Comparison of ENCODE assay signal across 38 cellular contexts in the genomic region with DNA sequence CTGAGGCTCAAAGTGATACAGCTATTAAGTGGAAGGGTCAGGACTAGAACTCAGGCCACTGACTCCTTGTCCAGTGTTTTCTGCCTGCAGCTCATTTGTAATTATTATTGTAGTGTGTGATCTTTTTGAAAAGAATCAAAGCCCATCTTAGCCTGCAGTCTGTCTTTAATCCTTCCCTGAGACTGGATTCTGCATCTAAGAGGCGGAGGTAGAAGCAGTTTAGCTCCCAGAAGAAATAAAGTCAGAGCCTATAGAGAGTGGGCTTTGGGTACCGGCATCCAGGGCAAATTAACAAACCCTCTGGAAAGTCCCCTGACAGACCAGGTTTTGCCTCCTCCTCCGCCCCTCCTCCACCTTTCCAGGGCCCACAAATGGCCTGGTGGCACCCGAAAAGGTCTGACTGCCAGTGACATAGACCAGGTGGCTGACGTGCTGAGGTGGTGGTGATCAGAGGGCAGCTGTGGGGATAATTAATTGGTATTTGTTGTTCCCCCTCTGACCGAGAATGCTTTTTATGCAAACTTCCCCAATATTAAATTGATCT. TPM values are rescaled to one million over a fixed set of nuclear protein-coding genes. Genes with fewer than 3 reads are reported as not detected.
"Had no signal": no experiment of that assay in that cellular context is flagged by ENCODE, and none has a peak within 500 bp of the region (broad histone marks: within the 10 kb centered on the region; RNA-seq: fewer than 3 reads in every experiment).

No MANE protein-coding gene starts in this region.

- H3K9me3 ChIP-seq: left lung, pancreas, prostate gland, uterus had no signal

- H3K4me1 ChIP-seq: prostate gland had no signal

- ATAC-seq: activated CD4-positive, CD25-positive, alpha-beta regulatory T cell treated with anti-CD3 and anti-CD28 coated beads, Interleukin-2, amount 50 U/mL, for 24 hours; effector memory CD8-positive, alpha-beta T cell; left lung; pancreas; sciatic nerve; stimulated activated effector memory CD8-positive, alpha-beta T cell treated with anti-CD3 and anti-CD28 coated beads, Interleukin-12 subunit alpha, Interleukin-12 subunit beta, amount 100 ng/mL, for 72 hours; stimulated activated naive CD8-positive, alpha-beta T cell treated with anti-CD3 and anti-CD28 coated beads, Interleukin-15, amount 100 ng/mL, for 72 hours; T-cell had no signal

- H3K4me3 ChIP-seq: coronary artery, left lung, lung, pancreas, prostate gland, skin epidermis, uterus had no signal

- H3K9me3 Mint-ChIP-seq: activated CD4-positive, alpha-beta memory T cell treated with anti-CD3 and anti-CD28 coated beads for 36 hours; activated CD4-positive, alpha-beta T cell treated with anti-CD3 and anti-CD28 coated beads, Interleukin-2, amount 10 ng/mL, durations not matched to agents 24 days and 14 days; effector memory CD8-positive, alpha-beta T cell; nephron; stimulated activated effector memory CD8-positive, alpha-beta T cell treated with anti-CD3 and anti-CD28 coated beads, Interleukin-12 subunit alpha, Interleukin-12 subunit beta, amount 100 ng/mL, for 72 hours; stimulated activated naive CD8-positive, alpha-beta T cell treated with anti-CD3 and anti-CD28 coated beads, Interleukin-15, amount 100 ng/mL, for 72 hours; T-cell; type B pancreatic cell had no signal

- H3K4me1 Mint-ChIP-seq: activated CD4-positive, alpha-beta T cell treated with anti-CD3 and anti-CD28 coated beads, Interleukin-2, amount 10 ng/mL, durations not matched to agents 24 days and 14 days; nephron had no signal

- H3K36me3 ChIP-seq: brain microvascular endothelial cell, left lung, pancreas, prostate gland, uterus had no signal

- DNase-seq: activated CD4-positive, alpha-beta memory T cell treated with anti-CD3 and anti-CD28 coated beads for 36 hours; activated CD4-positive, alpha-beta T cell treated with anti-CD3 and anti-CD28 coated beads, Interleukin-2, amount 10 ng/mL, durations not matched to agents 24 days and 14 days; activated CD8-positive, alpha-beta memory T cell treated with anti-CD3 and anti-CD28 coated beads, Interleukin-2, amount 50 U/mL, for 4 hours; activated gamma-delta T cell; activated naive CD4-positive, alpha-beta T cell treated with anti-CD3 and anti-CD28 coated beads, Interleukin-2, amount 50 U/mL, for 16 hours; activated T-cell treated with anti-CD3 and anti-CD28 coated beads, Interleukin-2, amount 50 U/mL, for 1 hour; amniotic stem cell; brain microvascular endothelial cell; effector memory CD8-positive, alpha-beta T cell; foreskin fibroblast; head of caudate nucleus; hippocampal formation; kidney glomerular epithelial cell; left lung; pancreas; stimulated activated CD4-positive, alpha-beta T cell treated with anti-CD3 and anti-CD28 coated beads, Interleukin-12 subunit alpha, Interleukin-12 subunit beta, amount 100 ng/mL, for 4 hours; stimulated activated CD4-positive, alpha-beta T cell treated with anti-CD3 and anti-CD28 coated beads, Interleukin-4, amount 100 ng/mL, for 24 hours; stimulated activated naive CD8-positive, alpha-beta T cell treated with anti-CD3 and anti-CD28 coated beads, Interleukin-15, amount 100 ng/mL, for 72 hours; substantia nigra; T-cell; uterus had no signal

- H3K4me3 Mint-ChIP-seq: activated CD4-positive, alpha-beta memory T cell treated with anti-CD3 and anti-CD28 coated beads for 36 hours; activated CD4-positive, alpha-beta T cell treated with anti-CD3 and anti-CD28 coated beads, Interleukin-2, amount 10 ng/mL, durations not matched to agents 24 days and 14 days; nephron; stimulated activated effector memory CD8-positive, alpha-beta T cell treated with anti-CD3 and anti-CD28 coated beads, Interleukin-12 subunit alpha, Interleukin-12 subunit beta, amount 100 ng/mL, for 72 hours; stimulated activated naive CD8-positive, alpha-beta T cell treated with anti-CD3 and anti-CD28 coated beads, Interleukin-15, amount 100 ng/mL, for 72 hours; type B pancreatic cell had no signal

- H3K36me3 Mint-ChIP-seq: activated CD4-positive, alpha-beta memory T cell treated with anti-CD3 and anti-CD28 coated beads for 36 hours; stimulated activated effector memory CD8-positive, alpha-beta T cell treated with anti-CD3 and anti-CD28 coated beads, Interleukin-12 subunit alpha, Interleukin-12 subunit beta, amount 100 ng/mL, for 72 hours; T-cell had no signal

- H3K27ac Mint-ChIP-seq: activated CD4-positive, alpha-beta memory T cell treated with anti-CD3 and anti-CD28 coated beads for 36 hours; activated CD4-positive, alpha-beta T cell treated with anti-CD3 and anti-CD28 coated beads, Interleukin-2, amount 10 ng/mL, durations not matched to agents 24 days and 14 days; effector memory CD8-positive, alpha-beta T cell; nephron; stimulated activated effector memory CD8-positive, alpha-beta T cell treated with anti-CD3 and anti-CD28 coated beads, Interleukin-12 subunit alpha, Interleukin-12 subunit beta, amount 100 ng/mL, for 72 hours; stimulated activated naive CD8-positive, alpha-beta T cell treated with anti-CD3 and anti-CD28 coated beads, Interleukin-15, amount 100 ng/mL, for 72 hours; T-cell; type B pancreatic cell had no signal

- H3K27ac ChIP-seq: brain microvascular endothelial cell, coronary artery, left lung, pancreas, prostate gland, skin epidermis, uterus had no signal

RNA-seq across cellular contexts. Expression of gene RAX, which starts 2.2 kb away (rescaled TPM):
- total RNA-seq: activated CD4-positive, alpha-beta T cell treated with anti-CD3 and anti-CD28 coated beads, Interleukin-2, amount 10 ng/mL, durations not matched to agents 24 days and 14 days; activated CD8-positive, alpha-beta memory T cell treated with anti-CD3 and anti-CD28 coated beads for 36 hours; astrocyte; cardiac septum; endothelial cell of umbilical vein; left lung; lung; mesenteric fat pad; mucosa of gallbladder; pancreas; sciatic nerve; T-cell; T-helper 2 cell treated with Interferon-gamma antibody and Interleukin-4, amounts not matched to agents 100 ng/mL and 5 ng/mL, for 36 hours; uterus had no signal

RNA-seq across cellular contexts. Expression of gene CPLX4, which starts 43.0 kb away (rescaled TPM):
- total RNA-seq: activated CD4-positive, alpha-beta memory T cell treated with anti-CD3 and anti-CD28 coated beads for 36 hours; activated CD4-positive, alpha-beta T cell treated with anti-CD3 and anti-CD28 coated beads, Interleukin-2, amount 10 ng/mL, durations not matched to agents 24 days and 14 days; activated CD8-positive, alpha-beta memory T cell treated with anti-CD3 and anti-CD28 coated beads for 36 hours; astrocyte; cardiac septum; endothelial cell of umbilical vein; left lung; lung; mesenteric fat pad; mucosa of gallbladder; prostate gland; sciatic nerve; T-cell; T-helper 2 cell treated with Interferon-gamma antibody and Interleukin-4, amounts not matched to agents 100 ng/mL and 5 ng/mL, for 36 hours; uterus had no signal

RNA-seq across cellular contexts. Expression of gene GRP, which starts 55.5 kb away (rescaled TPM):
- total RNA-seq: activated CD4-positive, alpha-beta memory T cell treated with anti-CD3 and anti-CD28 coated beads for 36 hours; activated CD4-positive, alpha-beta T cell treated with anti-CD3 and anti-CD28 coated beads, Interleukin-2, amount 10 ng/mL, durations not matched to agents 24 days and 14 days; activated CD8-positive, alpha-beta memory T cell treated with anti-CD3 and anti-CD28 coated beads for 36 hours; astrocyte; cardiac septum; cerebellum; endothelial cell of umbilical vein; mesenteric fat pad; mucosa of gallbladder; sciatic nerve; T-cell; T-helper 2 cell treated with Interferon-gamma antibody and Interleukin-4, amounts not matched to agents 100 ng/mL and 5 ng/mL, for 36 hours; uterus had no signal
